ENCODE assay signal across 1 cellular context in genomic region chr3:123618076-123618703, GRCh38.
TF ChIP-seq lines count a peak whose summit lies in the region.

No MANE protein-coding gene starts in this region.

TF ChIP-seq in GM23338, 12 proteins besides CTCF, POLR2A, EP300 and RAD21 (continued from another document):
- no peak for TF ChIP-seq ZNF462 (CRISPR knock-in tag; IDR thresholded peaks at IDR 0.05)
- no peak for TF ChIP-seq POLR2AphosphoS5 (IDR thresholded peaks at IDR 0.05; ENCODE audit: low read depth)
- no peak for TF ChIP-seq STAT1 (IDR thresholded peaks at IDR 0.05; ENCODE audit: unreplicated experiment)
